Comparison of ENCODE assay signal across 26 cellular contexts in the genomic region with DNA sequence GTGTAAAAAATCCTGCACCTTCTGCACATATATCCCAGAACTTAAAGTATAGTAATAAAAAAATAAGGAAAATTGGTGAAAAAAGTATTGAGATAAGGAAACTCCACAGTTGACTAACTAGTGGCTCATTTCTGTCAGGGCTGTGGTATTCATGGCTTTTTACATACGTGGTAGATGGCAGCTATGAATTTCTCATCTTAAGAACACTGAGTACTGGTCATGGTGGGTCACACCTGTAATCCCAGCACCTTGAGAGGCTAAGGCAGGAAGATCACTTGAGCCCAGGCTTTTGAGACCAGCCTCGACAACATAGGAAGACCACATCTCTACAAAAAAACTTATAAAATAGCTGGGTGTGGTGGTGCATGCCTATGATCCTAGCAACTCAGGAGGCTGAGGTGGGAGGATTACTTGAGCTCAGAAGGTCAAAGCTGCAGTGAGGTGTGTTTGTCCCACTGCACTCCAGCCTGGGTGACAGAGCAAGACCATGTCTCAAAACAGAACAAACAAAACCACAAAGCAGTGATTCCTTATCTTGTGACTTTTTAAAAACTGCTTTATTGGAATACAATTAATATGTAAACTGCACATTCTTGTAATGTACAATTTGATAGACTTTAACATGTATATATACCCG. TPM values are rescaled to one million over a fixed set of nuclear protein-coding genes. Genes with fewer than 3 reads are reported as not detected.
A peak's percentile ranks its signal among the peaks of the same experiment; 100 is the strongest.
DNase-seq lines count a peak whose midpoint lies in the region; ATAC-seq lines count a peak whose summit lies in the region.
"Had no signal": no experiment of that assay in that cellular context is flagged by ENCODE, and none has a peak within 500 bp of the region (broad histone marks: within the 10 kb centered on the region; RNA-seq: fewer than 3 reads in every experiment).

No MANE protein-coding gene starts in this region.

- H3K4me1 Mint-ChIP-seq in activated CD4-positive, alpha-beta memory T cell treated with anti-CD3 and anti-CD28 coated beads, Interleukin-2, amount 10 ng/mL, durations not matched to agents 7 days and 5 days = peaks cover 20% of the 10 kb centered on the region
- H3K4me1 Mint-ChIP-seq: nephron had no signal

- CTCF ChIA-PET in activated CD4-positive, alpha-beta memory T cell treated with anti-CD3 and anti-CD28 coated beads, Interleukin-2, amount 10 ng/mL, durations not matched to agents 7 days and 5 days (lab: Charles Lee) = no interaction called here

- H3K4me2 ChIP-seq in BLaER1 = peak overlapping the region; percentile 11; the same call in 1 of the 2 replicates

- no peak overlapping the region for H3K4me3 Mint-ChIP-seq in activated CD4-positive, alpha-beta memory T cell treated with anti-CD3 and anti-CD28 coated beads, Interleukin-2, amount 10 ng/mL, durations not matched to agents 7 days and 5 days
- H3K4me3 Mint-ChIP-seq: brain; nephron; stimulated activated naive CD8-positive, alpha-beta T cell treated with anti-CD3 and anti-CD28 coated beads, Interleukin-15, Interleukin-2, amounts not matched to agents 100 ng/mL and 50 ng/mL, for 24 hours; T-cell had no signal

- no peak overlapping the region for H3K9ac ChIP-seq in BLaER1

- peaks cover 15% of the 10 kb centered on the region for H3K9me3 Mint-ChIP-seq in activated CD4-positive, alpha-beta memory T cell treated with anti-CD3 and anti-CD28 coated beads, Interleukin-2, amount 10 ng/mL, durations not matched to agents 7 days and 5 days

- H3K27me3 ChIP-seq in BLaER1 = no peaks in the 10 kb centered on the region
- H3K27me3 ChIP-seq: pancreas, SJSA1, thyroid gland had no signal

- no peaks in the 10 kb centered on the region; the same call in 1 of the 2 replicates for H4K20me1 ChIP-seq in BLaER1

- H3K36me3 Mint-ChIP-seq in activated CD4-positive, alpha-beta memory T cell treated with anti-CD3 and anti-CD28 coated beads, Interleukin-2, amount 10 ng/mL, durations not matched to agents 7 days and 5 days (ENCODE audit: low read depth) = peaks cover 19% of the 10 kb centered on the region

- H3K27me3 Mint-ChIP-seq in activated CD4-positive, alpha-beta memory T cell treated with anti-CD3 and anti-CD28 coated beads, Interleukin-2, amount 10 ng/mL, durations not matched to agents 7 days and 5 days = no peaks in the 10 kb centered on the region
- H3K27me3 Mint-ChIP-seq: CD4-positive, CD25-positive, alpha-beta regulatory T cell; stimulated activated naive CD8-positive, alpha-beta T cell treated with anti-CD3 and anti-CD28 coated beads, Interleukin-15, Interleukin-2, amounts not matched to agents 100 ng/mL and 50 ng/mL, for 24 hours; T-cell had no signal

- H3K36me3 ChIP-seq in BLaER1 = peaks cover 24% of the 10 kb centered on the region
- H3K36me3 ChIP-seq: HAP-1, pancreas, SJSA1, thyroid gland had no signal

- no peak overlapping the region for H3K27ac ChIP-seq in BLaER1
- H3K27ac ChIP-seq: pancreas, SJSA1, thyroid gland had no signal

- peaks cover 52% of the 10 kb centered on the region for H3K9me3 ChIP-seq in BLaER1
- H3K9me3 ChIP-seq: pancreas, SJSA1, thyroid gland had no signal

- DNase-seq in nucleus accumbens (lab: John Stamatoyannopoulos, UW) = no peak
- no peak for DNase-seq in activated CD4-positive, alpha-beta memory T cell treated with anti-CD3 and anti-CD28 coated beads, Interleukin-2, amount 10 ng/mL, durations not matched to agents 7 days and 5 days
- no peak for DNase-seq in stimulated activated CD4-positive, alpha-beta T cell treated with anti-CD3 and anti-CD28 coated beads, Interleukin-2, amount 100 ng/mL, for 24 hours
- DNase-seq: activated CD4-positive, alpha-beta T cell treated with anti-CD3 and anti-CD28 coated beads for 1 hour; CD4-positive, CD25-positive, alpha-beta regulatory T cell; islet precursor cell; Kasumi-1; NCI-H187; NCI-H2171 treated with DMSO at 0.1 percent for 48 hours; NCI-H524 treated with DMSO at 0.1 percent for 48 hours; pancreas; right cardiac atrium; stimulated activated CD4-positive, alpha-beta T cell treated with anti-CD3 and anti-CD28 coated beads, Interleukin-12 subunit alpha, Interleukin-12 subunit beta, amount 100 ng/mL, for 4 hours; stimulated activated CD4-positive, alpha-beta T cell treated with anti-CD3 and anti-CD28 coated beads, Interleukin-4, amount 100 ng/mL, for 4 hours; T-cell; thyroid gland had no signal

- ATAC-seq in GM18502 (IDR thresholded peaks at IDR 0.05; ENCODE audit: poor library complexity, unreplicated experiment) (peak; percentile 59), HG02759 (IDR thresholded peaks at IDR 0.05; ENCODE audit: unreplicated experiment) (peak; percentile 48), HG03442 (IDR thresholded peaks at IDR 0.05; ENCODE audit: unreplicated experiment) (peak; percentile 45)
- ATAC-seq: pancreas, right cardiac atrium, T-cell had no signal

- H3K4me1 ChIP-seq in BLaER1 = peaks cover 53% of the 10 kb centered on the region
- H3K4me1 ChIP-seq: HAP-1, SJSA1, thyroid gland had no signal

- H3K4me3 ChIP-seq in BLaER1 = no peak overlapping the region
- H3K4me3 ChIP-seq: HAP-1, pancreas, SJSA1, thyroid gland had no signal

- H3K27ac Mint-ChIP-seq in activated CD4-positive, alpha-beta memory T cell treated with anti-CD3 and anti-CD28 coated beads, Interleukin-2, amount 10 ng/mL, durations not matched to agents 7 days and 5 days = no peak overlapping the region
- H3K27ac Mint-ChIP-seq: brain, nephron had no signal

- POLR2A ChIA-PET in activated CD4-positive, alpha-beta memory T cell treated with anti-CD3 and anti-CD28 coated beads, Interleukin-2, amount 10 ng/mL, durations not matched to agents 7 days and 5 days (lab: Charles Lee) = interaction anchor here (1.9 kb wide), 1 partner anchor 15 kb away, joined by 5 read pairs; no protein-coding TSS in a partner anchor

RNA-seq across cellular contexts. Expression of gene SLAIN1, which starts 16.8 kb away (rescaled TPM):
- 10 to 100 TPM; 31.0 to 33.6 TPM for total RNA-seq in activated CD4-positive, alpha-beta memory T cell treated with anti-CD3 and anti-CD28 coated beads, Interleukin-2, amount 10 ng/mL, durations not matched to agents 7 days and 5 days
- total RNA-seq: RPMI7951, SJSA1 had no signal
